In the genomic region with DNA sequence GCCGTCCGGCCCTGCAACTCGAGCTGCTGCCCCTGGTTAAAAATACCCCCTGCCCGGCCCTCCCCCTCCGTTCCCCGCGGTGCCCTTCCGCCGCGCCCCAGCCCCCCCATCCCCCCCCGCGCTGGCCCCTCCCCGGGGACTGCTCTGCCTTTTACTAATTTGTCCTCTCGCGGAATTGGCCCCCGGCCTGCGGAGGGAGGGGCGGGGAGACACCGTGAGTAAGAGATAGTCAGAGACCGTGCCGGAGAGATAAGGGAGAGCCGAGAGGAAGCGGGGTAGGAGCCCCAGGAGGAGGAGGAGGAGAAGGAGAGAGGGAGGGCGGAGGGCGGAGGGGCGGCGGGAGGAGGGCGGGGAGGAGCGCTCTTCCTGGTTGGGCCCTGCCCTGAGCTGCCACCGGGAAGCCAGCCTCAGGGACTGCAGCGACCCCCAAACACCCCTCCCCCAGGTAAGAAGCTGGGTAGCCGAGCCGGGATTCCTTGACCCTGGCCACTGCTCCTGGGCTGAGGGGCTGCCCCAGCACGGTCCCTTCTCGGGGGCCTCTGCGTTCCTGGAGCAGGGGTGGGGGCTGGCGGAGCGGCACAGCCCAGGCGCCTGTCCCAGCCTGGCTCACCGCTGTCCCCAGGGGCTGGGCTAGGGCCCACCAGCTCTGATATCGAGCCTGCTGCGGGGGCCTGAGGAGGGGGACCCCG, we compare ENCODE assay signal across 8 cellular contexts. TPM values are rescaled to one million over a fixed set of nuclear protein-coding genes. Genes with fewer than 3 reads are reported as not detected.
DNase-seq lines count a peak whose midpoint lies in the region; ATAC-seq and TF ChIP-seq lines count a peak whose summit lies in the region.

A gene (plus strand): TSS at position 360 of the 689 bp plus-strand sequence. CDS start 774 bp downstream, outside the sequence.

- peak within 1 kb of the TSS; percentile 90 for H3K4ac ChIP-seq in IMR-90 (ENCODE audit: low read depth, low read length)

- peak within 1 kb of the TSS; percentile 59 to 91; a peak in 3 of 4 replicates for H4K8ac ChIP-seq in IMR-90 (ENCODE audit: low read depth in 2 of 2, low read length in 2 of 2)

- peak within 1 kb of the TSS; percentile 84 for H4K91ac ChIP-seq in IMR-90 (ENCODE audit: insufficient read depth, low read depth, low read length)

- H3K79me1 ChIP-seq in IMR-90 (ENCODE audit: low read depth in 1 of 2, low read length in 2 of 2): peaks cover 45 to 66% of the 10 kb centered on the region in 2 experiments

- no peaks in the 10 kb centered on the region for H3K27me3 ChIP-seq in IMR-90 (ENCODE audit: control insufficient read depth, insufficient read depth, low read length)
- no peaks in the 10 kb centered on the region for H3K27me3 ChIP-seq in neural cell (ENCODE audit: insufficient read depth, low read depth, low read length)

- H3K36me3 ChIP-seq in IMR-90 (ENCODE audit: control insufficient read depth, insufficient read depth, low read length) (peaks cover 21% of the 10 kb centered on the region), neural cell (ENCODE audit: insufficient read depth, low read length) (no peaks in the 10 kb centered on the region)

- TF ChIP-seq EP300 in neural cell (conservative IDR thresholded peaks at IDR 0.05; ENCODE audit: poor library complexity, severe bottlenecking): no peak

- dilution Hi-C loops in IMR-90 (cut with HindIII; ENCODE audit: low sequenced_read_pairs, unreplicated experiment): no loop called here

- H2AK9ac ChIP-seq in IMR-90 (replicated peaks; ENCODE audit: low read depth, low read length, poor library complexity): peak within 1 kb of the TSS; percentile 100

- POLR2A ChIA-PET in IMR-90 (lab: Charles Lee; ENCODE audit: unreplicated experiment): interaction anchor here (1.4 kb wide), 1 partner anchor 64 kb away, joined by 5 read pairs; a partner anchor contains a TSS

- 8% methylated on average over 7 of the region's 43 CpGs; no CpG with 5 or more reads in 1 of the 2 experiments for WGBS in IMR-90 (ENCODE audit: extremely low coverage in 2 of 2, insufficient read length in 1 of 2), 2 experiments

- CTCF ChIA-PET in IMR-90 (lab: Yijun Ruan, JAX): interaction anchor here (0.6 kb wide), 1 partner anchor 41 kb away, joined by 3 read pairs; no protein-coding TSS in a partner anchor

- H3K4me1 ChIP-seq in IMR-90 (ENCODE audit: control insufficient read depth, insufficient read depth, low read length): peaks cover 11% of the 10 kb centered on the region

- H3K9me3 ChIP-seq in IMR-90 (ENCODE audit: control insufficient read depth, insufficient read depth, low read length): no peaks in the 10 kb centered on the region
- H3K9me3 ChIP-seq in neural cell (ENCODE audit: low read length): no peaks in the 10 kb centered on the region

- H3K4me3 ChIP-seq in IMR-90 (ENCODE audit: insufficient read depth, low read depth, low read length): peak within 1 kb of the TSS; percentile 94
- peak within 1 kb of the TSS; percentile 93 for H3K4me3 ChIP-seq in fibroblast of the aortic adventitia (ENCODE audit: low read depth, low read length)
- H3K4me3 ChIP-seq in neural cell (ENCODE audit: low read length): peak within 1 kb of the TSS; percentile 100

- H2AK5ac ChIP-seq in IMR-90 (ENCODE audit: low read depth, low read length): peak within 1 kb of the TSS; percentile 76

- H3K9me3 Mint-ChIP-seq in stimulated activated naive CD8-positive, alpha-beta T cell treated with anti-CD3 and anti-CD28 coated beads, Interleukin-15, amount 100 ng/mL, for 72 hours: no peaks in the 10 kb centered on the region

- H3K14ac ChIP-seq in IMR-90 (replicated peaks; ENCODE audit: low read depth, low read length): peak within 1 kb of the TSS; percentile 91

- H3K4me3 Mint-ChIP-seq in stimulated activated naive CD8-positive, alpha-beta T cell treated with anti-CD3 and anti-CD28 coated beads, Interleukin-15, amount 100 ng/mL, for 72 hours: peak within 1 kb of the TSS; percentile 98 to 99

- no peaks in the 10 kb centered on the region for H3F3A ChIP-seq in neural cell (ENCODE audit: insufficient read depth, low read length, poor library complexity, severe bottlenecking)

- H3K27me3 Mint-ChIP-seq in stimulated activated naive CD8-positive, alpha-beta T cell treated with anti-CD3 and anti-CD28 coated beads, Interleukin-15, amount 100 ng/mL, for 72 hours: no peaks in the 10 kb centered on the region

- peaks cover 4% of the 10 kb centered on the region; the same call in 1 of the 2 replicates for H3K9me1 ChIP-seq in IMR-90 (ENCODE audit: insufficient read depth, low read length)

- intact Hi-C loops in IMR-90 (cut with micrococcal nuclease): loop anchor here (5.0 kb wide), 1 partner anchor 59 kb away; a partner anchor contains a TSS

- H3K9me2 ChIP-seq in neural cell (ENCODE audit: insufficient read depth, low read length): no peaks in the 10 kb centered on the region

- DNase-seq in C1 segment of cervical spinal cord (lab: John Stamatoyannopoulos, UW): peak in 8 of 14 donors; percentile 23 to 68 (median 44)
- DNase-seq in IMR-90: peak; percentile 89
- peak; percentile 37 for DNase-seq in SHP77 treated with DMSO at 0.1 percent for 48 hours (lab: John Stamatoyannopoulos, UW)
- DNase-seq in activated T-helper 9 cell treated with anti-CD3 and anti-CD28 coated beads, Interleukin-2, amount 50 U/mL, for 16 hours (ENCODE audit: low read depth): peak; percentile 61
- DNase-seq in fibroblast of the aortic adventitia (ENCODE audit: low read depth): peak; percentile 91
- DNase-seq in stimulated activated naive CD8-positive, alpha-beta T cell treated with anti-CD3 and anti-CD28 coated beads, Interleukin-15, amount 100 ng/mL, for 72 hours: peak; percentile 48 to 77

- TF ChIP-seq CTCF in IMR-90 (conservative IDR thresholded peaks at IDR 0.05; ENCODE audit: low read depth, low read length): no peak
- no peak for TF ChIP-seq CTCF in fibroblast of the aortic adventitia (IDR thresholded peaks at IDR 0.05; ENCODE audit: insufficient read depth, low read length)
- no peak for TF ChIP-seq CTCF in neural cell (IDR thresholded peaks at IDR 0.05; ENCODE audit: poor library complexity, severe bottlenecking)

- H4K20me1 ChIP-seq in IMR-90 (ENCODE audit: insufficient read depth, low read length) (peaks cover 9% of the 10 kb centered on the region), neural cell (ENCODE audit: insufficient read depth) (no peaks in the 10 kb centered on the region)

- peak within 1 kb of the TSS; percentile 94 for H3K9ac ChIP-seq in IMR-90 (ENCODE audit: low read depth, low read length)
- peak within 1 kb of the TSS; percentile 97 for H3K9ac ChIP-seq in neural cell (ENCODE audit: low read length)

- H2BK20ac ChIP-seq in IMR-90 (ENCODE audit: low read depth, low read length): no peak within 1 kb of the TSS

- BruUV-seq in IMR-90 (replicated peaks; lab: Mats Ljungman, UMichigan): no TSS peak

- peak within 1 kb of the TSS; percentile 84 for H3K56ac ChIP-seq in IMR-90 (ENCODE audit: extremely low read depth, insufficient read depth, low read length)

- peak within 1 kb of the TSS; percentile 89 for H3K23ac ChIP-seq in IMR-90 (ENCODE audit: low read depth, low read length)

- H3K4me1 Mint-ChIP-seq in stimulated activated naive CD8-positive, alpha-beta T cell treated with anti-CD3 and anti-CD28 coated beads, Interleukin-15, amount 100 ng/mL, for 72 hours: peaks cover 18% of the 10 kb centered on the region

- no peak within 1 kb of the TSS; the same call in 2 of the 3 replicates for H2BK15ac ChIP-seq in IMR-90 (ENCODE audit: low read depth, low read length)

- in situ Hi-C loops in IMR-90 (cut with MboI; ENCODE audit: low sequenced_read_pairs): no loop called here

- TF ChIP-seq POLR2A in IMR-90 (IDR thresholded peaks at IDR 0.05; ENCODE audit: low read depth, low read length): no peak

- H2BK5ac ChIP-seq in IMR-90 (ENCODE audit: low read depth, low read length, poor library complexity, severe bottlenecking): peak within 1 kb of the TSS; percentile 78

- ATAC-seq in GM19452 (IDR thresholded peaks at IDR 0.05; ENCODE audit: unreplicated experiment) (peak; percentile 21), IMR-90 (ENCODE audit: low read depth) (peak; percentile 86)
- ATAC-seq in stimulated activated naive CD8-positive, alpha-beta T cell treated with anti-CD3 and anti-CD28 coated beads, Interleukin-15, amount 100 ng/mL, for 72 hours: peak; percentile 82

- peak within 1 kb of the TSS; percentile 96 for H3K4me2 ChIP-seq in IMR-90 (ENCODE audit: low read depth, low read length)
- H3K4me2 ChIP-seq in neural cell (ENCODE audit: low read length): peak within 1 kb of the TSS; percentile 91

- peak within 1 kb of the TSS; percentile 53 for H3K18ac ChIP-seq in IMR-90 (ENCODE audit: low read depth, low read length)

- peak within 1 kb of the TSS; percentile 88 to 97 for H3K27ac Mint-ChIP-seq in stimulated activated naive CD8-positive, alpha-beta T cell treated with anti-CD3 and anti-CD28 coated beads, Interleukin-15, amount 100 ng/mL, for 72 hours

- peaks cover 17% of the 10 kb centered on the region for H3K79me2 ChIP-seq in neural cell (replicated peaks; ENCODE audit: insufficient read depth, low read length)

- TF ChIP-seq RAD21 in IMR-90 (IDR thresholded peaks at IDR 0.05; ENCODE audit: low read length) (no peak), neural cell (conservative IDR thresholded peaks at IDR 0.05) (no peak)

- H3K27ac ChIP-seq in IMR-90 (ENCODE audit: insufficient read depth, low read length): peak within 1 kb of the TSS; percentile 93
- H3K27ac ChIP-seq in neural cell (ENCODE audit: low read length): peak within 1 kb of the TSS; percentile 77

- H4K5ac ChIP-seq in IMR-90 (ENCODE audit: low read depth, low read length): peak within 1 kb of the TSS; percentile 77

- peak within 1 kb of the TSS; percentile 59 for H2BK120ac ChIP-seq in IMR-90 (ENCODE audit: low read depth, low read length)

- H2AFZ ChIP-seq in IMR-90 (replicated peaks; ENCODE audit: low read length, poor library complexity) (peak within 1 kb of the TSS; percentile 96), neural cell (ENCODE audit: low read depth, low read length) (peak within 1 kb of the TSS; percentile 91)

TF ChIP-seq in IMR-90, 13 proteins besides CTCF, POLR2A, EP300 and RAD21 (continues in another document):
- TF ChIP-seq SMC3 (IDR thresholded peaks at IDR 0.05; ENCODE audit: low read depth, low read length): no peak
- TF ChIP-seq RCOR1 (IDR thresholded peaks at IDR 0.05; ENCODE audit: insufficient replicate concordance, low read length): no peak
- TF ChIP-seq MAFK (IDR thresholded peaks at IDR 0.05; ENCODE audit: low read depth, low read length): no peak

TF ChIP-seq in neural cell, 6 proteins besides CTCF, POLR2A, EP300 and RAD21 (continues in another document):
- TF ChIP-seq POLR2AphosphoS5 (IDR thresholded peaks at IDR 0.05) (no peak), MXI1 (conservative IDR thresholded peaks at IDR 0.05; ENCODE audit: poor library complexity, severe bottlenecking) (peak; percentile 21), EZH2 (IDR thresholded peaks at IDR 0.05; ENCODE audit: borderline replicate concordance, insufficient read depth, low read length, poor library complexity, severe bottlenecking) (no peak), TAF1 (IDR thresholded peaks at IDR 0.05; ENCODE audit: low read depth) (no peak)

RNA-seq across cellular contexts. Expression of the gene that starts here (rescaled TPM):
- total RNA-seq in IMR-90 (2012; rRNA removed): 62.8 and 110 TPM in 2 replicates
- polyA plus RNA-seq in IMR-90 (2012; rRNA removed): 182 and 263 TPM in 2 replicates
- polyA plus RNA-seq in IMR-90 (2012; cell fraction: cytosol; rRNA removed): 108 and 165 TPM in 2 replicates
- polyA plus RNA-seq in IMR-90 (2012; cell fraction: nucleus; rRNA removed; ENCODE audit: low replicate concordance): 150 and 381 TPM in 2 replicates
- 43.2 and 164 TPM in 2 replicates for total RNA-seq in fibroblast of the aortic adventitia (ENCODE audit: low replicate concordance)
- polyA plus RNA-seq in neural cell: 102 and 121 TPM in 2 replicates
- polyA minus RNA-seq in neural cell: 91.2 and 93.2 TPM in 2 replicates

Comparison
In these comparisons a context has a peak if more than half of its experiments do, and no peak if none do; other contexts are left out.
1. Peak in every context shown above with its lines: DNase-seq, ATAC-seq, H3K4me3 ChIP-seq and H3K27ac ChIP-seq.
2. DNase-seq: peak in every context shown above with its lines; median percentile 91 in fibroblast of the aortic adventitia; 89 in IMR-90; 62 in stimulated activated naive CD8-positive, alpha-beta T cell treated with anti-CD3 and anti-CD28 coated beads, Interleukin-15, amount 100 ng/mL, for 72 hours; 61 in activated T-helper 9 cell treated with anti-CD3 and anti-CD28 coated beads, Interleukin-2, amount 50 U/mL, for 16 hours; 44 in C1 segment of cervical spinal cord; 37 in SHP77 treated with DMSO at 0.1 percent for 48 hours.
3. ATAC-seq: peak in every context shown above with its lines; median percentile 86 in IMR-90; 82 in stimulated activated naive CD8-positive, alpha-beta T cell treated with anti-CD3 and anti-CD28 coated beads, Interleukin-15, amount 100 ng/mL, for 72 hours; 21 in GM19452.